Comparison of ENCODE assay signal across 27 cellular contexts in the genomic region with DNA sequence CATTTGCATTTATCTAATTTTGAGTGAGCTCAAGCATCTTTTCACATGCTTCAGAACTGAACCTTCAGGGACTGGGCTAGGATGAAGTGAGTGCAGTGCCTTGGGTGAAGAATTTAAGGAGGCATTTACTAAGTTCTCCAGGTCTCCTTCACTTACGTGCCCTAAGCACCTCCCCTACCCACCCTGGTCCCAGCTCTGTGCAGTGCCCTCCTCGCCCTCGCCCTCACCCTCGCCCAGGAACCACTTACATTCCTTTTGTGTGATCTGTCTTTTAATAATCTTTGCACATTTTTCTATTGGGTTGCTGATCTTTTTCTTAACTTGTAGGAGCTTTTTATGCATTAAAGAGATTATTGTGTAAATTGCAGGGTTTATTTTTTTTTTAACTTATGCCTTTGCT.
DNase-seq lines count a peak whose midpoint lies in the region; ATAC-seq, FAIRE-seq and TF ChIP-seq lines count a peak whose summit lies in the region.
"Had no signal": no experiment of that assay in that cellular context is flagged by ENCODE, and none has a peak within 500 bp of the region (broad histone marks: within the 10 kb centered on the region; RNA-seq: fewer than 3 reads in every experiment).

No MANE protein-coding gene starts in this region.

- H3K27me3 Mint-ChIP-seq in activated T-cell treated with anti-CD3 and anti-CD28 coated beads, Interleukin-2, amount 50 U/mL, for 24 hours = peaks cover 12% of the 10 kb centered on the region
- H3K27me3 Mint-ChIP-seq: activated B cell treated with CpG ODN at 0.5 μM for 24 hours had no signal

- H3K36me3 Mint-ChIP-seq in activated T-cell treated with anti-CD3 and anti-CD28 coated beads, Interleukin-2, amount 50 U/mL, for 24 hours (ENCODE audit: low read depth) = no peaks in the 10 kb centered on the region

- H3K9me3 ChIP-seq in A549 = peaks cover 17% of the 10 kb centered on the region
- peaks cover 0 to 5% of the 10 kb centered on the region in 2 experiments; a peak in 1 of 4 replicates for H3K9me3 ChIP-seq in HCT116 (ENCODE audit: control insufficient read depth in 1 of 2, insufficient read depth in 1 of 2, low read depth in 1 of 2, low read length in 2 of 2)
- H3K9me3 ChIP-seq in lower lobe of right lung = no peaks in the 10 kb centered on the region

- H3K27ac ChIP-seq in A549 = peak overlapping the region; percentile 69 to 71
- H3K27ac ChIP-seq in HCT116 (ENCODE audit: low read depth, low read length) = peak overlapping the region; percentile 38; the same call in 1 of the 2 replicates
- H3K27ac ChIP-seq in RWPE1 = peak overlapping the region; percentile 62
- peak overlapping the region; percentile 6 for H3K27ac ChIP-seq in lower lobe of right lung
- H3K27ac ChIP-seq: SK-N-MC had no signal

- no peak for TF ChIP-seq EP300 in A549 (IDR thresholded peaks at IDR 0.05)

- H3K9me2 ChIP-seq in HCT116 (ENCODE audit: insufficient read depth) = no peaks in the 10 kb centered on the region

- H3K79me2 ChIP-seq in HCT116 (ENCODE audit: insufficient read depth, low read length) = no peaks in the 10 kb centered on the region

- H3K9ac ChIP-seq in HCT116 (ENCODE audit: low read length) = no peak overlapping the region

- H3K36me3 ChIP-seq in HCT116 (ENCODE audit: control insufficient read depth in 1 of 2, insufficient read depth in 2 of 2, low read length in 2 of 2) (0 out of 4 replicates have a peak, but pooled peaks cover 0 to 3% of the 10 kb centered on the region in 2 experiments), lower lobe of right lung (no peaks in the 10 kb centered on the region)

- H2AFZ ChIP-seq in HCT116 (ENCODE audit: low read depth, low read length, poor library complexity, severe bottlenecking) = no peak overlapping the region

- H3K27me3 ChIP-seq in HCT116 (ENCODE audit: insufficient read depth, low read length) (no peaks in the 10 kb centered on the region), lower lobe of right lung (ENCODE audit: low read depth) (no peaks in the 10 kb centered on the region)

- 63% methylated on average over 4 of the region's 4 CpGs for WGBS in A549 (ENCODE audit: missing lambda C conversion rate)

- H4K20me1 ChIP-seq in HCT116 (ENCODE audit: insufficient read depth) = no peaks in the 10 kb centered on the region

- H3K4me1 ChIP-seq in A549 (peaks cover 55% of the 10 kb centered on the region), HCT116 (ENCODE audit: control insufficient read depth in 1 of 2, insufficient read depth in 2 of 2, low read length in 2 of 2) (peaks cover 45 to 49% of the 10 kb centered on the region in 2 experiments), lower lobe of right lung (peaks cover 9% of the 10 kb centered on the region)

- H3K4me2 ChIP-seq in A549 (peak overlapping the region; percentile 45), HCT116 (ENCODE audit: low read length) (peak overlapping the region; percentile 19)

- DNase-seq in A549 (ENCODE audit: low read depth in 1 of 2, low spot score in 1 of 2) (peak in 1 of 2 experiments; percentile 72), HCT116 (ENCODE audit: low read depth, low spot score) (no peak), RWPE1 (ENCODE audit: low spot score) (peak; percentile 53), lower lobe of right lung (peak; percentile 76), anterior cingulate cortex (lab: John Stamatoyannopoulos, UW) (no peak), NOMO-1 (lab: John Stamatoyannopoulos, UW; ENCODE audit: unreplicated experiment in 2 of 2) (no peak), NCI-H82 treated with DMSO at 0.1 percent for 48 hours (lab: John Stamatoyannopoulos, UW; ENCODE audit: unreplicated experiment) (no peak)
- no peak for DNase-seq in activated T-cell treated with anti-CD3 and anti-CD28 coated beads, Interleukin-2, amount 50 U/mL, for 24 hours
- DNase-seq: activated B cell treated with CpG ODN at 0.5 μM for 24 hours; activated CD4-positive, alpha-beta memory T cell treated with anti-CD3 and anti-CD28 coated beads, Interleukin-2, amount 10 ng/mL, durations not matched to agents 7 days and 5 days; activated gamma-delta T cell; C1 segment of cervical spinal cord; cortex of kidney; endodermal cell; Kasumi-1; kidney glomerular epithelial cell; midbrain; NCI-H1092 treated with DMSO at 0.1 percent for 48 hours; nephron progenitor cell; NK-92 treated with Interleukin-12 subunit alpha and Interleukin-12 subunit beta, amount 100 ng/mL, for 24 hours; posterior cingulate gyrus; T-helper 9 cell had no signal

- RAD21 ChIA-PET in HCT116 (lab: Charles Lee; ENCODE audit: low non-redundant PET in 1 of 2, low total read pairs in 2 of 2, uncharacterized antibody in 2 of 2, unreplicated experiment in 2 of 2) = no interaction called here

- no peak overlapping the region for H3K27ac Mint-ChIP-seq in activated T-cell treated with anti-CD3 and anti-CD28 coated beads, Interleukin-2, amount 50 U/mL, for 24 hours
- H3K27ac Mint-ChIP-seq: activated B cell treated with CpG ODN at 0.5 μM for 24 hours; activated CD4-positive, alpha-beta memory T cell treated with anti-CD3 and anti-CD28 coated beads, Interleukin-2, amount 10 ng/mL, durations not matched to agents 7 days and 5 days; endodermal cell; nephron progenitor cell had no signal

- POLR2A ChIA-PET in A549 (lab: Yijun Ruan, JAX) = interaction anchor here (0.8 kb wide), 1 partner anchor 323 kb away, joined by 3 read pairs; the partner anchor contains the start of gene THSD4
- POLR2A ChIA-PET in HCT116 (lab: Charles Lee) = no interaction called here
- POLR2A ChIA-PET in RWPE1 (lab: Yijun Ruan, JAX; ENCODE audit: low non-redundant PET) = no interaction called here

- no peaks in the 10 kb centered on the region for H3K9me3 Mint-ChIP-seq in activated T-cell treated with anti-CD3 and anti-CD28 coated beads, Interleukin-2, amount 50 U/mL, for 24 hours
- H3K9me3 Mint-ChIP-seq: activated B cell treated with CpG ODN at 0.5 μM for 24 hours; activated CD4-positive, alpha-beta memory T cell treated with anti-CD3 and anti-CD28 coated beads, Interleukin-2, amount 10 ng/mL, durations not matched to agents 7 days and 5 days; endodermal cell had no signal

- BruUV-seq in HCT116 (replicated peaks; lab: Mats Ljungman, UMichigan) = no TSS peak

- CTCF ChIA-PET in A549 (lab: Yijun Ruan, JAX) = interaction anchor here (1.1 to 2.8 kb wide), 5 partner anchors 11 to 363 kb away, joined by 3 to 12 read pairs (median 4); no protein-coding TSS in a partner anchor
- CTCF ChIA-PET in HCT116 (lab: Charles Lee) = interaction anchor here (1.1 to 1.5 kb wide), 2 partner anchors 9 to 52 kb away, joined by 3 to 7 read pairs; no protein-coding TSS in a partner anchor
- CTCF ChIA-PET in RWPE1 (lab: Yijun Ruan, JAX) = interaction anchor here (0.6 to 0.7 kb wide), 4 partner anchors 47 to 739 kb away, joined by 3 to 4 read pairs (median 4); no protein-coding TSS in a partner anchor

- H3K4me3 ChIP-seq in A549 (no peak overlapping the region), HCT116 (replicated peaks in 1 of 2; ENCODE audit: low read depth in 1 of 2, low read length in 2 of 2) (no peak overlapping the region), lower lobe of right lung (no peak overlapping the region)
- H3K4me3 ChIP-seq: SK-N-MC had no signal

- no peak overlapping the region for H3K4me3 Mint-ChIP-seq in activated T-cell treated with anti-CD3 and anti-CD28 coated beads, Interleukin-2, amount 50 U/mL, for 24 hours
- H3K4me3 Mint-ChIP-seq: activated B cell treated with CpG ODN at 0.5 μM for 24 hours; activated CD4-positive, alpha-beta memory T cell treated with anti-CD3 and anti-CD28 coated beads, Interleukin-2, amount 10 ng/mL, durations not matched to agents 7 days and 5 days; endodermal cell; nephron progenitor cell had no signal

- no peaks in the 10 kb centered on the region for H3K4me1 Mint-ChIP-seq in activated T-cell treated with anti-CD3 and anti-CD28 coated beads, Interleukin-2, amount 50 U/mL, for 24 hours (ENCODE audit: low read depth)
- H3K4me1 Mint-ChIP-seq: activated CD4-positive, alpha-beta memory T cell treated with anti-CD3 and anti-CD28 coated beads, Interleukin-2, amount 10 ng/mL, durations not matched to agents 7 days and 5 days; endodermal cell had no signal

- TF ChIP-seq POLR2A in A549 (IDR thresholded peaks at IDR 0.05; ENCODE audit: low read length) = no peak
- no peak for TF ChIP-seq POLR2A in HCT116 (IDR thresholded peaks at IDR 0.05; ENCODE audit: borderline replicate concordance, extremely low read depth, insufficient read depth, insufficient read length)

- intact Hi-C loops in HCT116 (cut with micrococcal nuclease) (no loop called here), lower lobe of right lung (cut with DNase I) (no loop called here)

- TF ChIP-seq CTCF in A549 (IDR thresholded peaks at IDR 0.05) = no peak
- TF ChIP-seq CTCF in HCT116 (IDR thresholded peaks at IDR 0.05 in 2 of 3, conservative IDR thresholded peaks at IDR 0.05 in 1 of 3; ENCODE audit: borderline replicate concordance in 1 of 3, insufficient read depth in 1 of 3, low read depth in 2 of 3, low read length in 2 of 3) = no peak
- no peak for TF ChIP-seq CTCF in RWPE1 (conservative IDR thresholded peaks at IDR 0.05; ENCODE audit: low read depth)
- no peak for TF ChIP-seq CTCF in lower lobe of right lung (IDR thresholded peaks at IDR 0.05)

- ATAC-seq in A549 (peak in 1 of 2 experiments; percentile 69; a peak in 3 of 6 replicates), HCT116 (no peak; the same call in 1 of the 2 replicates), lower lobe of right lung (peak; percentile 95)

- TF ChIP-seq RAD21 in A549 (conservative IDR thresholded peaks at IDR 0.05 in 1 of 2, IDR thresholded peaks at IDR 0.05 in 1 of 2) = no peak
- no peak for TF ChIP-seq RAD21 in HCT116 (IDR thresholded peaks at IDR 0.05; ENCODE audit: low read depth)

- no peak for FAIRE-seq in A549 (lab: Jason Lieb, UNC)
- FAIRE-seq: bronchial epithelial cell, G401.6, H54, RCC 7860 had no signal

TF ChIP-seq in A549, 52 proteins besides CTCF, POLR2A, EP300 and RAD21:
- no peak for TF ChIP-seq CHD4 (IDR thresholded peaks at IDR 0.05; ENCODE audit: borderline replicate concordance)

TF ChIP-seq in HCT116, 20 proteins besides CTCF, POLR2A, EP300 and RAD21 (continues in another document):
- no peak for TF ChIP-seq JUND (IDR thresholded peaks at IDR 0.05)
- TF ChIP-seq CEBPB (IDR thresholded peaks at IDR 0.05; ENCODE audit: low read depth) = no peak

Comparison
In these comparisons a context has a peak if more than half of its experiments do, and no peak if none do; other contexts are left out.
1. DNase-seq: peak in RWPE1 (single experiment) and lower lobe of right lung (single experiment); none in HCT116 (single experiment), anterior cingulate cortex (0 of 58), NOMO-1 (0 of 2), activated T-cell treated with anti-CD3 and anti-CD28 coated beads, Interleukin-2, amount 50 U/mL, for 24 hours (single experiment) and NCI-H82 treated with DMSO at 0.1 percent for 48 hours (single experiment).
2. H3K27ac ChIP-seq: peak in every context shown above with its lines; median percentile 70 in A549; 62 in RWPE1; 38 in HCT116; 6 in lower lobe of right lung.